ENCODE assay signal across 1 cellular context in the genomic region with DNA sequence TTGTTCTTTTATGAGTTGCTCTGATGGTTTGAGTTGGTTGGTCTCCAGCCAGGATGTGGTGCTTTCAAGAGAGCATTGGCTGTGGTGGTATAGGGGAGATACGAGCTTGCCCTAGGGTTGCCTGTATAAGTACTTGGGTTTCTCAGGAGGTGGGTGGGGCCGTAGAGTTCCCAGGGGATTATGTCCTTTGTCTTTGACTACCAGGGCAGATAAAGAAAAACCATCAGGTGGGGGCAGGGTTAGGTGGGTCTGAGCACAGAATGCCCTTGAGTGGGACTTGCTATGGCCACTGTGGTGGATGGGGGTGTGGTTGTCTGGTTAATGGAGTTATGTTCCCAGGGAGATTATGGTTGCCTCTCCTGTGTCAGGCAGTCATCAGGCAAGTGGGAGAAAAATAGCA.
TF ChIP-seq lines count a peak whose summit lies in the region.

No MANE protein-coding gene starts in this region.

TF ChIP-seq in GM23338, 12 proteins besides CTCF, POLR2A, EP300 and RAD21 (continued from another document):
- TF ChIP-seq, protein P1, sequence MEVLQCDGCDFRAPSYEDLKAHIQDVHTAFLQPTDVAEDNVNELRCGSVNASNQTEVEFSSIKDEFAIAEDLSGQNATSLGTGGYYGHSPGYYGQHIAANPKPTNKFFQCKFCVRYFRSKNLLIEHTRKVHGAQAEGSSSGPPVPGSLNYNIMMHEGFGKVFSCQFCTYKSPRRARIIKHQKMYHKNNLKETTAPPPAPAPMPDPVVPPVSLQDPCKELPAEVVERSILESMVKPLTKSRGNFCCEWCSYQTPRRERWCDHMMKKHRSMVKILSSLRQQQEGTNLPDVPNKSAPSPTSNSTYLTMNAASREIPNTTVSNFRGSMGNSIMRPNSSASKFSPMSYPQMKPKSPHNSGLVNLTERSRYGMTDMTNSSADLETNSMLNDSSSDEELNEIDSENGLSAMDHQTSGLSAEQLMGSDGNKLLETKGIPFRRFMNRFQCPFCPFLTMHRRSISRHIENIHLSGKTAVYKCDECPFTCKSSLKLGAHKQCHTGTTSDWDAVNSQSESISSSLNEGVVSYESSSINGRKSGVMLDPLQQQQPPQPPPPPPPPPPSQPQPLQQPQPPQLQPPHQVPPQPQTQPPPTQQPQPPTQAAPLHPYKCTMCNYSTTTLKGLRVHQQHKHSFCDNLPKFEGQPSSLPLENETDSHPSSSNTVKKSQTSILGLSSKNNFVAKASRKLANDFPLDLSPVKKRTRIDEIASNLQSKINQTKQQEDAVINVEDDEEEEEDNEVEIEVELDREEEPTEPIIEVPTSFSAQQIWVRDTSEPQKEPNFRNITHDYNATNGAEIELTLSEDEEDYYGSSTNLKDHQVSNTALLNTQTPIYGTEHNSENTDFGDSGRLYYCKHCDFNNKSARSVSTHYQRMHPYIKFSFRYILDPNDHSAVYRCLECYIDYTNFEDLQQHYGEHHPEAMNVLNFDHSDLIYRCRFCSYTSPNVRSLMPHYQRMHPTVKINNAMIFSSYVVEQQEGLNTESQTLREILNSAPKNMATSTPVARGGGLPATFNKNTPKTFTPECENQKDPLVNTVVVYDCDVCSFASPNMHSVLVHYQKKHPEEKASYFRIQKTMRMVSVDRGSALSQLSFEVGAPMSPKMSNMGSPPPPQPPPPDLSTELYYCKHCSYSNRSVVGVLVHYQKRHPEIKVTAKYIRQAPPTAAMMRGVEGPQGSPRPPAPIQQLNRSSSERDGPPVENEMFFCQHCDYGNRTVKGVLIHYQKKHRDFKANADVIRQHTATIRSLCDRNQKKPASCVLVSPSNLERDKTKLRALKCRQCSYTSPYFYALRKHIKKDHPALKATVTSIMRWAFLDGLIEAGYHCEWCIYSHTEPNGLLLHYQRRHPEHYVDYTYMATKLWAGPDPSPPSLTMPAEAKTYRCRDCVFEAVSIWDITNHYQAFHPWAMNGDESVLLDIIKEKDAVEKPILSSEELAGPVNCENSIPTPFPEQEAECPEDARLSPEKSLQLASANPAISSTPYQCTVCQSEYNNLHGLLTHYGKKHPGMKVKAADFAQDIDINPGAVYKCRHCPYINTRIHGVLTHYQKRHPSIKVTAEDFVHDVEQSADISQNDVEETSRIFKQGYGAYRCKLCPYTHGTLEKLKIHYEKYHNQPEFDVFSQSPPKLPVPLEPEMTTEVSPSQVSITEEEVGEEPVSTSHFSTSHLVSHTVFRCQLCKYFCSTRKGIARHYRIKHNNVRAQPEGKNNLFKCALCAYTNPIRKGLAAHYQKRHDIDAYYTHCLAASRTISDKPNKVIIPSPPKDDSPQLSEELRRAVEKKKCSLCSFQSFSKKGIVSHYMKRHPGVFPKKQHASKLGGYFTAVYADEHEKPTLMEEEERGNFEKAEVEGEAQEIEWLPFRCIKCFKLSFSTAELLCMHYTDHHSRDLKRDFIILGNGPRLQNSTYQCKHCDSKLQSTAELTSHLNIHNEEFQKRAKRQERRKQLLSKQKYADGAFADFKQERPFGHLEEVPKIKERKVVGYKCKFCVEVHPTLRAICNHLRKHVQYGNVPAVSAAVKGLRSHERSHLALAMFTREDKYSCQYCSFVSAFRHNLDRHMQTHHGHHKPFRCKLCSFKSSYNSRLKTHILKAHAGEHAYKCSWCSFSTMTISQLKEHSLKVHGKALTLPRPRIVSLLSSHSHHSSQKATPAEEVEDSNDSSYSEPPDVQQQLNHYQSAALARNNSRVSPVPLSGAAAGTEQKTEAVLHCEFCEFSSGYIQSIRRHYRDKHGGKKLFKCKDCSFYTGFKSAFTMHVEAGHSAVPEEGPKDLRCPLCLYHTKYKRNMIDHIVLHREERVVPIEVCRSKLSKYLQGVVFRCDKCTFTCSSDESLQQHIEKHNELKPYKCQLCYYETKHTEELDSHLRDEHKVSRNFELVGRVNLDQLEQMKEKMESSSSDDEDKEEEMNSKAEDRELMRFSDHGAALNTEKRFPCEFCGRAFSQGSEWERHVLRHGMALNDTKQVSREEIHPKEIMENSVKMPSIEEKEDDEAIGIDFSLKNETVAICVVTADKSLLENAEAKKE (CRISPR knock-in tag; IDR thresholded peaks at IDR 0.05): no peak
- TF ChIP-seq JUNB (IDR thresholded peaks at IDR 0.05; ENCODE audit: unreplicated experiment) (no peak), EZH2 (IDR thresholded peaks at IDR 0.05; ENCODE audit: low read depth, unreplicated experiment) (no peak), NANOG (IDR thresholded peaks at IDR 0.05; ENCODE audit: borderline replicate concordance) (no peak), EZH2phosphoT487 (IDR thresholded peaks at IDR 0.05; ENCODE audit: unreplicated experiment) (no peak), ZNF114 (CRISPR knock-in tag; IDR thresholded peaks at IDR 0.05) (no peak), CREB1 (CRISPR knock-in tag; IDR thresholded peaks at IDR 0.05; ENCODE audit: low read depth) (no peak), ZNF331 (CRISPR knock-in tag; IDR thresholded peaks at IDR 0.05; ENCODE audit: low read depth) (no peak)
- TF ChIP-seq, protein P2, sequence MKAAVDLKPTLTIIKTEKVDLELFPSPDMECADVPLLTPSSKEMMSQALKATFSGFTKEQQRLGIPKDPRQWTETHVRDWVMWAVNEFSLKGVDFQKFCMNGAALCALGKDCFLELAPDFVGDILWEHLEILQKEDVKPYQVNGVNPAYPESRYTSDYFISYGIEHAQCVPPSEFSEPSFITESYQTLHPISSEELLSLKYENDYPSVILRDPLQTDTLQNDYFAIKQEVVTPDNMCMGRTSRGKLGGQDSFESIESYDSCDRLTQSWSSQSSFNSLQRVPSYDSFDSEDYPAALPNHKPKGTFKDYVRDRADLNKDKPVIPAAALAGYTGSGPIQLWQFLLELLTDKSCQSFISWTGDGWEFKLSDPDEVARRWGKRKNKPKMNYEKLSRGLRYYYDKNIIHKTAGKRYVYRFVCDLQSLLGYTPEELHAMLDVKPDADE (IDR thresholded peaks at IDR 0.05): no peak
TF ChIP-seq in GM23338: peak in this region for 0.
